ENCODE assay signal across 27 cellular contexts in genomic region chr10:66910676-66911075, GRCh38. TPM values are rescaled to one million over a fixed set of nuclear protein-coding genes. Genes with fewer than 3 reads are reported as not detected.
"Had no signal": no experiment of that assay in that cellular context is flagged by ENCODE, and none has a peak within 500 bp of the region (broad histone marks: within the 10 kb centered on the region; RNA-seq: fewer than 3 reads in every experiment).

No MANE protein-coding gene starts in this region.

- DNase-seq: activated CD4-positive, alpha-beta memory T cell treated with anti-CD3 and anti-CD28 coated beads for 36 hours; activated CD4-positive, alpha-beta T cell treated with anti-CD3 and anti-CD28 coated beads, Interleukin-2, amount 10 ng/mL, durations not matched to agents 7 days and 5 days; activated CD4-positive, CD25-positive, alpha-beta regulatory T cell; activated CD8-positive, alpha-beta memory T cell treated with anti-CD3 and anti-CD28 coated beads for 24 hours; activated gamma-delta T cell; activated naive CD4-positive, alpha-beta T cell treated with anti-CD3 and anti-CD28 coated beads for 36 hours; activated T-cell treated with anti-CD3 and anti-CD28 coated beads, Interleukin-2, amount 50 U/mL, for 4 hours; brain microvascular endothelial cell; MG63; MV-4-11; NCI-H1092 treated with DMSO at 0.1 percent for 48 hours; NCI-H1417 treated with DMSO at 0.1 percent for 48 hours; NCI-H1694; NCI-H2029 treated with DMSO at 0.1 percent for 48 hours; NCI-H345; NCI-H510A treated with DMSO at 0.1 percent for 48 hours; NCI-H69; RPMI8226; T-cell; T-helper 2 cell; T1000 had no signal

- H3K27ac ChIP-seq: brain microvascular endothelial cell, cardiac muscle cell, SK-N-MC, VCaP had no signal

- ATAC-seq: activated T-cell treated with anti-CD3 and anti-CD28 coated beads, Interleukin-2, amount 50 U/mL, for 4 hours; activated T-helper 17 cell treated with anti-CD3 and anti-CD28 coated beads, Interleukin-2, amount 50 U/mL, for 72 hours; Right ventricle myocardium inferior; T-cell had no signal

- H3K9me3 ChIP-seq: MG63 had no signal

- H3K36me3 ChIP-seq: brain microvascular endothelial cell, cardiac muscle cell, MG63 had no signal

- H3K27me3 ChIP-seq: brain microvascular endothelial cell, cardiac muscle cell, MG63 had no signal

- FAIRE-seq: TTC549 had no signal

- H3K4me3 ChIP-seq: cardiac muscle cell, MG63, SK-N-MC had no signal

RNA-seq across cellular contexts. Expression of gene LRRTM3, which starts 15.2 kb away (rescaled TPM):
- total RNA-seq: activated CD4-positive, alpha-beta memory T cell treated with anti-CD3 and anti-CD28 coated beads for 36 hours; activated CD4-positive, alpha-beta T cell treated with anti-CD3 and anti-CD28 coated beads, Interleukin-2, amount 10 ng/mL, durations not matched to agents 7 days and 5 days; activated naive CD4-positive, alpha-beta T cell treated with anti-CD3 and anti-CD28 coated beads for 36 hours; activated T-cell treated with anti-CD3 and anti-CD28 coated beads, Interleukin-2, amount 50 U/mL, for 4 hours; Right ventricle myocardium inferior; T-cell had no signal
